ENCODE assay signal across 7 cellular contexts in genomic region chr19:42710986-42711385, GRCh38. TPM values are rescaled to one million over a fixed set of nuclear protein-coding genes. Genes with fewer than 3 reads are reported as not detected.
"Had no signal": no experiment of that assay in that cellular context is flagged by ENCODE, and none has a peak within 500 bp of the region (broad histone marks: within the 10 kb centered on the region; RNA-seq: fewer than 3 reads in every experiment).

No MANE protein-coding gene starts in this region.

RNA-seq across cellular contexts. Expression of gene PSG3, which starts 29.3 kb away (rescaled TPM):
- total RNA-seq: LHCN-M2, MCF 10A, NCI-H460, OCI-LY7, Peyer's patch, Right ventricle myocardium superior, SJSA1 had no signal

RNA-seq across cellular contexts. Expression of gene PSG8, which starts 54.5 kb away (rescaled TPM):
- total RNA-seq: LHCN-M2, MCF 10A, NCI-H460, OCI-LY7, Peyer's patch, Right ventricle myocardium superior, SJSA1 had no signal
